12 cellular contexts compared by ENCODE assay signal in genomic region chr5:168020522-168021294, GRCh38.
DNase-seq lines count a peak whose midpoint lies in the region; ATAC-seq, FAIRE-seq and TF ChIP-seq lines count a peak whose summit lies in the region.
"Had no signal": no experiment of that assay in that cellular context is flagged by ENCODE, and none has a peak within 500 bp of the region (broad histone marks: within the 10 kb centered on the region; RNA-seq: fewer than 3 reads in every experiment).

No MANE protein-coding gene starts in this region.

- in situ Hi-C loops in astrocyte of the spinal cord (cut with HindIII; ENCODE audit: low sequenced_read_pairs), result no loop called here

- peaks cover 36% of the 10 kb centered on the region for H3K79me2 ChIP-seq in keratinocyte (ENCODE audit: control insufficient read depth, insufficient read depth, low read length)
- H3K79me2 ChIP-seq: parathyroid adenoma had no signal

- H3K4me1 ChIP-seq in keratinocyte (ENCODE audit: control insufficient read depth, extremely low read depth, insufficient read depth, low read length), result peaks cover 8% of the 10 kb centered on the region
- H3K4me1 ChIP-seq: parathyroid adenoma had no signal

- peak overlapping the region; percentile 54 for H3K4me2 ChIP-seq in keratinocyte (ENCODE audit: control insufficient read depth, extremely low read depth, insufficient read depth, low read depth, low read length)

- CTCF ChIA-PET in AG04449 (lab: Yijun Ruan, JAX), result interaction anchor here (0.9 kb wide), 1 partner anchor 298 kb away, joined by 3 read pairs; no protein-coding TSS in a partner anchor

- dilution Hi-C loops in keratinocyte (cut with MboI; ENCODE audit: extremely low pct_ligation_motif_present, low sequenced_read_pairs), result no loop called here

- H2AFZ ChIP-seq in keratinocyte (ENCODE audit: control insufficient read depth, low read length), result no peak overlapping the region
- H2AFZ ChIP-seq: parathyroid adenoma had no signal

- DNase-seq in AG04449 (ENCODE audit: low read depth, low spot score), result no peak
- DNase-seq in HTR-8/SVneo (ENCODE audit: insufficient read length, low spot score), result peak; percentile 36
- DNase-seq in astrocyte of the spinal cord (ENCODE audit: low read depth, low spot score), result peak; percentile 20
- no peak for DNase-seq in keratinocyte (ENCODE audit: low read depth, low spot score)
- no peak for DNase-seq in activated T-cell treated with anti-CD3 and anti-CD28 coated beads for 4 hours
- DNase-seq in stimulated activated CD4-positive, alpha-beta T cell treated with anti-CD3 and anti-CD28 coated beads, Interleukin-1b, Interleukin-23, amount 100 ng/mL, for 48 hours, result no peak
- no peak for DNase-seq in NOMO-1 treated with DMSO at 0.1 percent for 48 hours (lab: John Stamatoyannopoulos, UW; ENCODE audit: unreplicated experiment)
- DNase-seq: CD8-positive, alpha-beta T cell; NCI-H1048 had no signal

- peak; percentile 8 for TF ChIP-seq CTCF in AG04449 (IDR thresholded peaks at IDR 0.05; ENCODE audit: insufficient read depth, low read length, missing control alignments)
- peak; percentile 41 for TF ChIP-seq CTCF in astrocyte of the spinal cord (IDR thresholded peaks at IDR 0.05; ENCODE audit: low read depth, low read length)
- peak in 1 of 3 experiments; percentile 22 for TF ChIP-seq CTCF in keratinocyte (optimal IDR thresholded peaks at IDR 0.05 in 1 of 3, IDR thresholded peaks at IDR 0.05 in 1 of 3, conservative IDR thresholded peaks at IDR 0.05 in 1 of 3; ENCODE audit: extremely low read depth in 1 of 3, insufficient read depth in 2 of 3, low read length in 3 of 3)

- peaks cover 8 to 9% of the 10 kb centered on the region in 2 experiments for H3K36me3 ChIP-seq in keratinocyte (ENCODE audit: control insufficient read depth in 2 of 2, extremely low read depth in 1 of 2, insufficient read depth in 2 of 2, low read length in 2 of 2)

- no peak for ATAC-seq in GM21423 (IDR thresholded peaks at IDR 0.05; ENCODE audit: unreplicated experiment)
- ATAC-seq: CD8-positive, alpha-beta T cell had no signal

- no peaks in the 10 kb centered on the region for H3K9me1 ChIP-seq in keratinocyte (ENCODE audit: control insufficient read depth, extremely low read depth, insufficient read depth, low read length)

- H4K20me1 ChIP-seq in keratinocyte (ENCODE audit: control insufficient read depth, extremely low read depth, insufficient read depth, low read length), result no peaks in the 10 kb centered on the region

- POLR2A ChIA-PET in AG04449 (lab: Yijun Ruan, JAX), result no interaction called here

- H3K4me3 ChIP-seq in AG04449 (ENCODE audit: low read depth, low read length) (no peak overlapping the region), astrocyte of the spinal cord (ENCODE audit: low read depth, low read length) (no peak overlapping the region), keratinocyte (ENCODE audit: control insufficient read depth in 2 of 3, extremely low read depth in 1 of 3, insufficient read depth in 2 of 3, low read depth in 1 of 3, low read length in 3 of 3) (peak overlapping the region in 1 of 3 experiments; percentile 5)

- no peak overlapping the region for H3K27ac ChIP-seq in keratinocyte (ENCODE audit: control insufficient read depth, insufficient read depth, low read length)
- H3K27ac ChIP-seq: parathyroid adenoma had no signal

- H3K27me3 ChIP-seq in keratinocyte (ENCODE audit: control insufficient read depth, extremely low read depth, insufficient read depth, low read length), result no peaks in the 10 kb centered on the region

- no peaks in the 10 kb centered on the region for H3K9me3 ChIP-seq in keratinocyte (ENCODE audit: control insufficient read depth, low read depth, low read length)

- no peak overlapping the region for H3K9ac ChIP-seq in keratinocyte (ENCODE audit: control insufficient read depth, extremely low read depth, insufficient read depth, low read length)
- H3K9ac ChIP-seq: parathyroid adenoma had no signal

- FAIRE-seq in HTR-8/SVneo (lab: Jason Lieb, UNC) (no peak), keratinocyte (lab: Jason Lieb, UNC) (peak; percentile 81)
- FAIRE-seq: endometrium had no signal

Comparison
In these comparisons a context has a peak if more than half of its experiments do, and no peak if none do; other contexts are left out.
1. DNase-seq: peak in HTR-8/SVneo (single experiment) and astrocyte of the spinal cord (single experiment); none in AG04449 (single experiment), keratinocyte (single experiment), activated T-cell treated with anti-CD3 and anti-CD28 coated beads for 4 hours (single experiment), stimulated activated CD4-positive, alpha-beta T cell treated with anti-CD3 and anti-CD28 coated beads, Interleukin-1b, Interleukin-23, amount 100 ng/mL, for 48 hours (single experiment) and NOMO-1 treated with DMSO at 0.1 percent for 48 hours (single experiment).